23 cellular contexts compared by ENCODE assay signal in the genomic region with DNA sequence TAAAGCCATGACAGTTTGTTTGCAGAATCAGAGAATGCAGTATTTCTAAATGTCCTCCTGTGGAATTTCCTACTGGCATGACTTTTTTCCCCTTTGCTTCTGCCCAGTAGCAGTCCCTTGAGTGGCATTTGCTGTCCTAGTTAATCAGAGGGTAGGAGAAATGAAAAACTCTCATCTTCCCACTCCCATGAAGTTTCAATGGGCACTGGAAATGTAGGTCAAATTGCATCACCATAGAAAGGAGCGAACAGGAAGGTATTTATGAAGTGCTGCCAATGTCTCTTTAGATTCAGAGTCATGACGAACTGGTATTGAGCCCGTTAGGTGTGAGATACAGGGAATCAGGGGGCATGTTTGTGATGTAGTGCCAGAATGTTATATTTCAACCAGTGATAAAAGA. TPM values are rescaled to one million over a fixed set of nuclear protein-coding genes. Genes with fewer than 3 reads are reported as not detected.
DNase-seq lines count a peak whose midpoint lies in the region; ATAC-seq, FAIRE-seq and TF ChIP-seq lines count a peak whose summit lies in the region.
"Had no signal": no experiment of that assay in that cellular context is flagged by ENCODE, and none has a peak within 500 bp of the region (broad histone marks: within the 10 kb centered on the region; RNA-seq: fewer than 3 reads in every experiment).

No MANE protein-coding gene starts in this region.

- no peak overlapping the region for H2AFZ ChIP-seq in endothelial cell of umbilical vein (ENCODE audit: low read depth, low read length)

- POLR2A ChIA-PET in endothelial cell of umbilical vein (lab: Charles Lee) = no interaction called here

- H3K4me2 ChIP-seq in endothelial cell of umbilical vein (ENCODE audit: insufficient read depth, low read length) = no peak overlapping the region

- TF ChIP-seq POLR2A in endothelial cell of umbilical vein (IDR thresholded peaks at IDR 0.05; ENCODE audit: low read depth, low read length) = no peak

- ATAC-seq in psoas muscle (peak; percentile 86 to 96 (median 92)), HG02885 (IDR thresholded peaks at IDR 0.05; ENCODE audit: poor library complexity, unreplicated experiment) (no peak), left colon (no peak)
- ATAC-seq: activated CD8-positive, alpha-beta T cell treated with anti-CD3 and anti-CD28 coated beads, Interleukin-2, amount 10 ng/mL, durations not matched to agents 7 days and 5 days; stimulated activated memory B cell treated with anti-CD40 and anti-IgM and Interleukin-4, amounts not matched to agents 10 μg/mL and 1 μg/mL and 100 μg/mL, for 72 hours had no signal

- TF ChIP-seq CTCF in endothelial cell of umbilical vein (IDR thresholded peaks at IDR 0.05; ENCODE audit: extremely low read depth in 1 of 2, insufficient read depth in 1 of 2, low read depth in 1 of 2, low read length in 2 of 2) (no peak), psoas muscle (IDR thresholded peaks at IDR 0.05) (no peak)

- CTCF ChIA-PET in endothelial cell of umbilical vein (lab: Charles Lee) = no interaction called here

- DNase-seq in DMS79 treated with DMSO at 0.1 percent for 48 hours (lab: John Stamatoyannopoulos, UW) (peak; percentile 51), NCI-H69 (lab: John Stamatoyannopoulos, UW) (peak; percentile 4), endothelial cell of umbilical vein (ENCODE audit: low read depth, low spot score) (peak; percentile 24), psoas muscle (no peak), DMS 273 (lab: John Stamatoyannopoulos, UW; ENCODE audit: unreplicated experiment) (no peak), left colon (no peak), NCI-H1436 (lab: John Stamatoyannopoulos, UW) (no peak)
- DNase-seq: activated CD4-positive, CD25-positive, alpha-beta regulatory T cell; activated CD8-positive, alpha-beta T cell treated with anti-CD3 and anti-CD28 coated beads, Interleukin-2, amount 10 ng/mL, durations not matched to agents 7 days and 5 days; activated naive CD4-positive, alpha-beta T cell treated with Interleukin-2 at 50 U/mL for 16 hours; activated T-cell treated with anti-CD3 and anti-CD28 coated beads, Interleukin-2, amount 50 U/mL, for 1 hour; CD4-positive, alpha-beta T cell; central memory CD4-positive, alpha-beta T cell; head of caudate nucleus; KBM-7; NCI-H1694 treated with DMSO at 0.1 percent for 48 hours; ovary; RPMI8226 had no signal

- intact Hi-C loops in endothelial cell of umbilical vein (cut with micrococcal nuclease) (no loop called here), psoas muscle (cut with DNase I) (no loop called here), left colon (cut with DNase I, micrococcal nuclease) (no loop called here)

- dilution Hi-C loops in endothelial cell of umbilical vein (cut with MboI; ENCODE audit: extremely low pct_ligation_motif_present, low sequenced_read_pairs) = no loop called here

- no peaks in the 10 kb centered on the region for H3K4me1 ChIP-seq in endothelial cell of umbilical vein (ENCODE audit: control insufficient read depth, extremely low read depth, insufficient read depth, low read length)
- H3K4me1 ChIP-seq in psoas muscle = peaks cover 39% of the 10 kb centered on the region

- H3K9ac ChIP-seq in endothelial cell of umbilical vein (replicated peaks; ENCODE audit: extremely low read depth, insufficient read depth, low read length) = no peak overlapping the region

- H3K27ac ChIP-seq in endothelial cell of umbilical vein (ENCODE audit: insufficient read depth, low read depth, low read length) (no peak overlapping the region), psoas muscle (peak overlapping the region; percentile 51)
- H3K27ac ChIP-seq: ovary, thoracic aorta had no signal

- WGBS in psoas muscle, 3 donors = 24 to 29% (median 28%) methylated on average over 3 of the region's 3 CpGs

- no peak for FAIRE-seq in endothelial cell of umbilical vein (lab: Jason Lieb, UNC)

- H3K36me3 ChIP-seq in endothelial cell of umbilical vein (ENCODE audit: control insufficient read depth in 2 of 2, extremely low read depth in 1 of 2, insufficient read depth in 2 of 2, low read length in 2 of 2) (no peaks in the 10 kb centered on the region), psoas muscle (ENCODE audit: insufficient read depth in 1 of 2, low read depth in 1 of 2) (peaks cover 0 to 12% of the 10 kb centered on the region in 2 donors)
- H3K36me3 ChIP-seq: ovary, thoracic aorta had no signal

- no peaks in the 10 kb centered on the region for H3K9me1 ChIP-seq in endothelial cell of umbilical vein (replicated peaks; ENCODE audit: control insufficient read depth, extremely low read depth, insufficient read depth, low read length)

- H3K27me3 ChIP-seq in endothelial cell of umbilical vein (ENCODE audit: control insufficient read depth in 2 of 2, insufficient read depth in 2 of 2, low read length in 2 of 2) (no peaks in the 10 kb centered on the region), psoas muscle (ENCODE audit: insufficient read depth in 3 of 3, low read length in 2 of 3) (no peaks in the 10 kb centered on the region)
- H3K27me3 ChIP-seq: ovary had no signal

- BruUV-seq in endothelial cell of umbilical vein (replicated peaks; lab: Mats Ljungman, UMichigan) = no TSS peak

- H3K9me3 ChIP-seq in endothelial cell of umbilical vein (replicated peaks; ENCODE audit: control insufficient read depth, insufficient read depth, low read length) (no peaks in the 10 kb centered on the region), psoas muscle (no peaks in the 10 kb centered on the region)
- H3K9me3 ChIP-seq: ovary, thoracic aorta had no signal

- H3K4me3 ChIP-seq in endothelial cell of umbilical vein (replicated peaks in 1 of 3; ENCODE audit: insufficient read depth in 1 of 3, low read depth in 1 of 3, low read length in 3 of 3) = no peak overlapping the region
- peak overlapping the region; percentile 19 for H3K4me3 ChIP-seq in psoas muscle
- H3K4me3 ChIP-seq: ovary, thoracic aorta had no signal

- H4K20me1 ChIP-seq in endothelial cell of umbilical vein (replicated peaks; ENCODE audit: control insufficient read depth, extremely low read depth, insufficient read depth, low read length) = no peaks in the 10 kb centered on the region

- peaks cover 13% of the 10 kb centered on the region for H3K79me2 ChIP-seq in endothelial cell of umbilical vein (ENCODE audit: control insufficient read depth, insufficient read depth, low read length)

TF ChIP-seq in endothelial cell of umbilical vein, 7 proteins besides CTCF, POLR2A, EP300 and RAD21:
- TF ChIP-seq FOS (IDR thresholded peaks at IDR 0.05; ENCODE audit: borderline replicate concordance, insufficient read depth, low read length) = no peak
- TF ChIP-seq GATA2 (IDR thresholded peaks at IDR 0.05; ENCODE audit: insufficient read depth, insufficient read length, low read depth, low read length) = no peak
- TF ChIP-seq JUN (IDR thresholded peaks at IDR 0.05; ENCODE audit: borderline replicate concordance, insufficient read depth, insufficient read length, low read depth) = no peak
- no peak for TF ChIP-seq EZH2 (IDR thresholded peaks at IDR 0.05; ENCODE audit: borderline replicate concordance, low read depth, low read length, severe bottlenecking)

RNA-seq across cellular contexts. Expression of a gene that starts 23.2 kb away (rescaled TPM):
- 27.1 and 34.7 TPM in 2 replicates for total RNA-seq in endothelial cell of umbilical vein
- polyA plus RNA-seq in endothelial cell of umbilical vein = 21.2 and 28.6 TPM in 2 replicates
- 8.6 and 9.0 TPM in 2 replicates for polyA plus RNA-seq in endothelial cell of umbilical vein (2011; cell fraction: cytosol; rRNA removed)
- polyA plus RNA-seq in endothelial cell of umbilical vein (2011; cell fraction: nucleus; rRNA removed) = 77.3 and 82.2 TPM in 2 replicates
- polyA plus RNA-seq in endothelial cell of umbilical vein (2012) = 8.2 and 8.7 TPM in 2 replicates
- polyA minus RNA-seq in endothelial cell of umbilical vein = 78.3 and 88.7 TPM in 2 replicates
- 17.6 TPM for polyA minus RNA-seq in endothelial cell of umbilical vein (2011; cell fraction: cytosol; rRNA and poly(A)+ RNA removed)
- polyA minus RNA-seq in endothelial cell of umbilical vein (2011; cell fraction: nucleus; rRNA and poly(A)+ RNA removed) = 167 and 237 TPM in 2 replicates
- 10 to 100 TPM; 16.2 to 27.2 (median 21.6) TPM for total RNA-seq in psoas muscle
- 1 to 10 TPM; 2.4 to 6.9 (median 3.9) TPM for polyA plus RNA-seq in psoas muscle
- total RNA-seq in left colon = 10 to 100 TPM; 32.4 to 45.9 TPM

RNA-seq across cellular contexts. Expression of a gene that starts 23.2 kb away (rescaled TPM):
- total RNA-seq in endothelial cell of umbilical vein (68.7 and 69.4 TPM in 2 replicates), psoas muscle (10 to 100 TPM; 61.0 to 90.8 (median 75.1) TPM), left colon (10 to 100 TPM; 54.0 to 62.1 TPM)
- polyA plus RNA-seq in endothelial cell of umbilical vein (11.6 and 16.9 TPM in 2 replicates), psoas muscle (100 to 1,000 TPM in 1 of 3 donors, 10 to 100 TPM in 2; 63.0 to 102 (median 90.1) TPM)
- polyA plus RNA-seq in endothelial cell of umbilical vein (2011; cell fraction: cytosol; rRNA removed) = 51.3 and 58.8 TPM in 2 replicates
- polyA plus RNA-seq in endothelial cell of umbilical vein (2011; cell fraction: nucleus; rRNA removed) = 17.3 and 22.5 TPM in 2 replicates
- polyA plus RNA-seq in endothelial cell of umbilical vein (2012) = 54.0 and 88.4 TPM in 2 replicates
- 13.8 and 14.6 TPM in 2 replicates for polyA minus RNA-seq in endothelial cell of umbilical vein
- 13.0 TPM for polyA minus RNA-seq in endothelial cell of umbilical vein (2011; cell fraction: cytosol; rRNA and poly(A)+ RNA removed)
- 3.3 and 4.3 TPM in 2 replicates for polyA minus RNA-seq in endothelial cell of umbilical vein (2011; cell fraction: nucleus; rRNA and poly(A)+ RNA removed)

RNA-seq across cellular contexts. Expression of a gene that starts 25.3 kb away (rescaled TPM):
- total RNA-seq in endothelial cell of umbilical vein (not detected in 2 replicates), psoas muscle (not detected), left colon (not detected)
- polyA plus RNA-seq in endothelial cell of umbilical vein (not detected in 2 replicates), psoas muscle (not detected)
- polyA plus RNA-seq in endothelial cell of umbilical vein (2011; cell fraction: cytosol; rRNA removed) = not detected in 2 replicates
- polyA plus RNA-seq in endothelial cell of umbilical vein (2011; cell fraction: nucleus; rRNA removed) = not detected in 2 replicates
- polyA plus RNA-seq in endothelial cell of umbilical vein (2012) = not detected in 2 replicates
- not detected in 2 replicates for polyA minus RNA-seq in endothelial cell of umbilical vein
- not detected for polyA minus RNA-seq in endothelial cell of umbilical vein (2011; cell fraction: cytosol; rRNA and poly(A)+ RNA removed)
- polyA minus RNA-seq in endothelial cell of umbilical vein (2011; cell fraction: nucleus; rRNA and poly(A)+ RNA removed) = not detected in 2 replicates
- total RNA-seq: activated CD8-positive, alpha-beta T cell treated with anti-CD3 and anti-CD28 coated beads, Interleukin-2, amount 10 ng/mL, durations not matched to agents 7 days and 5 days; H4; ovary; thoracic aorta had no signal
- polyA plus RNA-seq: fibroblast of lung, ovary had no signal

Comparison
In these comparisons a context has a peak if more than half of its experiments do, and no peak if none do; other contexts are left out.
1. DNase-seq: peak in DMS79 treated with DMSO at 0.1 percent for 48 hours (single experiment), NCI-H69 (single experiment) and endothelial cell of umbilical vein (single experiment); none in psoas muscle (0 of 2), DMS 273 (single experiment), left colon (0 of 2) and NCI-H1436 (single experiment).
2. ATAC-seq: peak in psoas muscle (4 of 4); none in HG02885 (single experiment) and left colon (single experiment).